In genomic region chrX:115487608-115488007, GRCh38 we compare ENCODE assay signal across 25 cellular contexts.
DNase-seq lines count a peak whose midpoint lies in the region; ATAC-seq, FAIRE-seq and TF ChIP-seq lines count a peak whose summit lies in the region.
"Had no signal": no experiment of that assay in that cellular context is flagged by ENCODE, and none has a peak within 500 bp of the region (broad histone marks: within the 10 kb centered on the region; RNA-seq: fewer than 3 reads in every experiment).

No MANE protein-coding gene starts in this region.

- no peak for ATAC-seq in HepG2
- ATAC-seq in right lobe of liver = no peak
- no peak for ATAC-seq in GM19467 (IDR thresholded peaks at IDR 0.05; ENCODE audit: unreplicated experiment)
- ATAC-seq: GM12878 had no signal

- TF ChIP-seq POLR2A in HepG2 (IDR thresholded peaks at IDR 0.05; ENCODE audit: insufficient read depth in 1 of 2, low read depth in 2 of 2, low read length in 2 of 2) (no peak), right lobe of liver (IDR thresholded peaks at IDR 0.05) (no peak)

- H3K9me3 ChIP-seq in HepG2 (ENCODE audit: low read length) (no peaks in the 10 kb centered on the region), right lobe of liver (no peaks in the 10 kb centered on the region)
- H3K9me3 ChIP-seq: BE2C had no signal

- in situ Hi-C loops in HepG2 (cut with HindIII; ENCODE audit: extremely low pct_ligation_motif_present, low pct_unique_long_range_greater_than_20kb) = no loop called here

- H2AFZ ChIP-seq in HepG2 (ENCODE audit: low read length) = no peak overlapping the region

- no peaks in the 10 kb centered on the region for H3K27me3 ChIP-seq in HepG2 (ENCODE audit: control insufficient read depth in 1 of 2, insufficient read depth in 2 of 2, low read length in 2 of 2)
- no peaks in the 10 kb centered on the region for H3K27me3 ChIP-seq in right lobe of liver
- H3K27me3 ChIP-seq: BE2C had no signal

- BruUV-seq in HepG2 (replicated peaks; lab: Mats Ljungman, UMichigan) = no TSS peak

- no peaks in the 10 kb centered on the region for H3K79me2 ChIP-seq in HepG2 (ENCODE audit: insufficient read depth, low read length)

- no peak overlapping the region for H3K4me2 ChIP-seq in HepG2 (ENCODE audit: low read depth, low read length)
- H3K4me2 ChIP-seq: BLaER1 had no signal

- H3K27ac ChIP-seq in HepG2 (ENCODE audit: extremely low read length, insufficient read depth, low read length) = no peak overlapping the region
- no peak overlapping the region for H3K27ac ChIP-seq in right lobe of liver
- H3K27ac ChIP-seq: BLaER1 had no signal

- intact Hi-C loops in HepG2 (cut with micrococcal nuclease; ENCODE audit: unreplicated experiment) (no loop called here), right lobe of liver (cut with DNase I) (no loop called here)

- H4K20me1 ChIP-seq in HepG2 (ENCODE audit: insufficient read depth, low read length) = no peaks in the 10 kb centered on the region
- H4K20me1 ChIP-seq: BLaER1 had no signal

- no peak for TF ChIP-seq RAD21 in HepG2 (CRISPR knock-in tag; IDR thresholded peaks at IDR 0.05)

- DNase-seq in HepG2 (ENCODE audit: low spot score) = no peak
- DNase-seq in right lobe of liver = no peak
- peak; percentile 23 for DNase-seq in amniotic epithelial cell (ENCODE audit: low read depth)
- peak; percentile 13 for DNase-seq in fibroblast of pulmonary artery (ENCODE audit: low read depth)
- no peak for DNase-seq in H4 (ENCODE audit: low spot score)
- DNase-seq: 8988T; ACHN; BE2C; C1 segment of cervical spinal cord; CD4-positive, alpha-beta memory T cell; CD4-positive, CD25-positive, alpha-beta regulatory T cell; CD8-positive, alpha-beta memory T cell; COR-L47; DMS 273 treated with DMSO at 0.1 percent for 48 hours; DMS153; DMS53; DMS79; DND-41; EL; GDM1 had no signal

- no peak for TF ChIP-seq CTCF in HepG2 (CRISPR knock-in tag; IDR thresholded peaks at IDR 0.05)
- TF ChIP-seq CTCF in right lobe of liver (IDR thresholded peaks at IDR 0.05) = no peak
- TF ChIP-seq CTCF in fibroblast of pulmonary artery (IDR thresholded peaks at IDR 0.05; ENCODE audit: low read length, missing control alignments) = no peak

- no peak overlapping the region for H3K9ac ChIP-seq in HepG2 (ENCODE audit: insufficient read depth, low read depth, low read length)
- H3K9ac ChIP-seq: BLaER1 had no signal

- POLR2A ChIA-PET in HepG2 (lab: Yijun Ruan, JAX) = no interaction called here

- CTCF ChIA-PET in HepG2 (lab: Yijun Ruan, JAX; ENCODE audit: low intra/inter-chr PET ratio, low total read pairs) = no interaction called here

- H3K4me3 ChIP-seq in HepG2 (replicated peaks in 1 of 3; ENCODE audit: insufficient read depth in 1 of 3, low read depth in 2 of 3, low read length in 3 of 3) (no peak overlapping the region), right lobe of liver (no peak overlapping the region), fibroblast of pulmonary artery (replicated peaks; ENCODE audit: low read depth, low read length) (no peak overlapping the region)
- H3K4me3 ChIP-seq: BLaER1, GM12878 had no signal

- TF ChIP-seq EP300 in HepG2 (IDR thresholded peaks at IDR 0.05; ENCODE audit: low read depth in 2 of 2, low read length in 2 of 2) (no peak), HepG2 (CRISPR knock-in tag; IDR thresholded peaks at IDR 0.05; ENCODE audit: borderline replicate concordance) (no peak)

- H3K4me1 ChIP-seq in HepG2 (ENCODE audit: insufficient read depth, low read length) (no peaks in the 10 kb centered on the region), right lobe of liver (peaks cover 0 to 3% (median 0%) of the 10 kb centered on the region in 4 donors)
- H3K4me1 ChIP-seq: BE2C, BLaER1 had no signal

- no peaks in the 10 kb centered on the region for H3K36me3 ChIP-seq in HepG2 (replicated peaks in 1 of 2; ENCODE audit: control insufficient read depth in 1 of 2, insufficient read depth in 2 of 2, low read length in 2 of 2)
- H3K36me3 ChIP-seq in right lobe of liver = no peaks in the 10 kb centered on the region
- H3K36me3 ChIP-seq: BE2C, BLaER1 had no signal

- FAIRE-seq in HepG2 (lab: Jason Lieb, UNC) = no peak
- FAIRE-seq: A204.1, GM12878, GM18507 had no signal

TF ChIP-seq in HepG2, 621 proteins besides CTCF, POLR2A, EP300 and RAD21:
- TF ChIP-seq UBTF (CRISPR knock-in tag; IDR thresholded peaks at IDR 0.05) = no peak
- TF ChIP-seq, protein P1, sequence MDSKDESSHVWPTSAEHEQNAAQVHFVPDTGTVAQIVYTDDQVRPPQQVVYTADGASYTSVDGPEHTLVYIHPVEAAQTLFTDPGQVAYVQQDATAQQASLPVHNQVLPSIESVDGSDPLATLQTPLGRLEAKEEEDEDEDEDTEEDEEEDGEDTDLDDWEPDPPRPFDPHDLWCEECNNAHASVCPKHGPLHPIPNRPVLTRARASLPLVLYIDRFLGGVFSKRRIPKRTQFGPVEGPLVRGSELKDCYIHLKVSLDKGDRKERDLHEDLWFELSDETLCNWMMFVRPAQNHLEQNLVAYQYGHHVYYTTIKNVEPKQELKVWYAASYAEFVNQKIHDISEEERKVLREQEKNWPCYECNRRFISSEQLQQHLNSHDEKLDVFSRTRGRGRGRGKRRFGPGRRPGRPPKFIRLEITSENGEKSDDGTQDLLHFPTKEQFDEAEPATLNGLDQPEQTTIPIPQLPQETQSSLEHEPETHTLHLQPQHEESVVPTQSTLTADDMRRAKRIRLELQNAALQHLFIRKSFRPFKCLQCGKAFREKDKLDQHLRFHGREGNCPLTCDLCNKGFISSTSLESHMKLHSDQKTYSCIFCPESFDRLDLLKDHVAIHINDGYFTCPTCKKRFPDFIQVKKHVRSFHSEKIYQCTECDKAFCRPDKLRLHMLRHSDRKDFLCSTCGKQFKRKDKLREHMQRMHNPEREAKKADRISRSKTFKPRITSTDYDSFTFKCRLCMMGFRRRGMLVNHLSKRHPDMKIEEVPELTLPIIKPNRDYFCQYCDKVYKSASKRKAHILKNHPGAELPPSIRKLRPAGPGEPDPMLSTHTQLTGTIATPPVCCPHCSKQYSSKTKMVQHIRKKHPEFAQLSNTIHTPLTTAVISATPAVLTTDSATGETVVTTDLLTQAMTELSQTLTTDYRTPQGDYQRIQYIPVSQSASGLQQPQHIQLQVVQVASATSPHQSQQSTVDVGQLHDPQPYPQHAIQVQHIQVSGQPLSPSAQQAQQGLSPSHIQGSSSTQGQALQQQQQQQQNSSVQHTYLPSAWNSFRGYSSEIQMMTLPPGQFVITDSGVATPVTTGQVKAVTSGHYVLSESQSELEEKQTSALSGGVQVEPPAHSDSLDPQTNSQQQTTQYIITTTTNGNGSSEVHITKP (CRISPR knock-in tag; IDR thresholded peaks at IDR 0.05; ENCODE audit: low read depth) = no peak
- no peak for TF ChIP-seq CREM (IDR thresholded peaks at IDR 0.05)
- TF ChIP-seq CREM (CRISPR knock-in tag; IDR thresholded peaks at IDR 0.05) = no peak
- TF ChIP-seq CEBPB (IDR thresholded peaks at IDR 0.05; ENCODE audit: borderline replicate concordance, low read depth, low read length) = peak; percentile 20; the same call in 1 of the 2 replicates
- no peak for TF ChIP-seq GTF2F1 (IDR thresholded peaks at IDR 0.05; ENCODE audit: low read length)

Comparison
In these comparisons a context has a peak if more than half of its experiments do, and no peak if none do; other contexts are left out.
1. DNase-seq: peak in amniotic epithelial cell (single experiment) and fibroblast of pulmonary artery (single experiment); none in HepG2 (single experiment), right lobe of liver (0 of 3) and H4 (single experiment).